9 cellular contexts compared by ENCODE assay signal in genomic region chr1:228173528-228174481, GRCh38. TPM values are rescaled to one million over a fixed set of nuclear protein-coding genes. Genes with fewer than 3 reads are reported as not detected.
DNase-seq lines count a peak whose midpoint lies in the region; ATAC-seq, FAIRE-seq and TF ChIP-seq lines count a peak whose summit lies in the region.
"Not testable (repeated sequence)": the region's sequence is repeated elsewhere in the genome, so short reads cannot be mapped to it uniquely, and the experiment has no call there.
"Had no signal": no experiment of that assay in that cellular context is flagged by ENCODE, and none has a peak within 500 bp of the region (broad histone marks: within the 10 kb centered on the region; RNA-seq: fewer than 3 reads in every experiment).

No MANE protein-coding gene starts in this region.

- not testable (repeated sequence) for H3K4me3 ChIP-seq in GM23338, GM12878, upper lobe of right lung

- not testable (repeated sequence) for H3K9me3 ChIP-seq in GM12878 (replicated peaks; ENCODE audit: control insufficient read depth, insufficient read depth, low read length); upper lobe of right lung

- H3K36me3 ChIP-seq in GM23338 (ENCODE audit: insufficient read depth); GM12878 (ENCODE audit: control insufficient read depth in 2 of 2, insufficient read depth in 2 of 2, low read length in 1 of 2); upper lobe of right lung: not testable (repeated sequence)

- H3K4me2 ChIP-seq in GM23338; GM12878 (ENCODE audit: control insufficient read depth, insufficient read depth): not testable (repeated sequence)

- in situ Hi-C loops in GM12878 (cut with MboI): loop anchor here (5.0 kb wide), 1 partner anchor 37 kb away; no protein-coding TSS in a partner anchor

- H3K9me2 ChIP-seq in GM23338 (ENCODE audit: insufficient read depth): not testable (repeated sequence)

- not testable (repeated sequence) for H3K79me2 ChIP-seq in GM23338 (replicated peaks; ENCODE audit: insufficient read depth); GM12878 (ENCODE audit: control insufficient read depth, insufficient read depth, low read length)

- not testable (repeated sequence) for H3K4me1 ChIP-seq in GM23338 (ENCODE audit: insufficient read depth); GM12878 (ENCODE audit: control insufficient read depth, insufficient read depth, low read length); upper lobe of right lung

- intact Hi-C loops in activated CD4-positive, alpha-beta memory T cell treated with anti-CD3 and anti-CD28 coated beads for 36 hours (cut with micrococcal nuclease); GM12878 (cut with micrococcal nuclease; ENCODE audit: unreplicated experiment); Right ventricle myocardium superior (cut with DNase I); natural killer cell (cut with micrococcal nuclease); upper lobe of right lung (cut with DNase I): not testable (repeated sequence)

- WGBS in GM12878 (ENCODE audit: insufficient coverage, insufficient replicate concordance, low lambda C conversion rate, missing lambda C conversion rate): 89% methylated on average over 27 of the region's 69 CpGs

- TF ChIP-seq RAD21 in GM12878 (IDR thresholded peaks at IDR 0.05; ENCODE audit: insufficient read depth, low read depth, low read length): not testable (repeated sequence)

- not testable (repeated sequence) for H3K4me3 Mint-ChIP-seq in GM23338; activated CD4-positive, alpha-beta memory T cell treated with anti-CD3 and anti-CD28 coated beads for 36 hours; natural killer cell

- not testable (repeated sequence) for H4K20me1 ChIP-seq in GM23338 (replicated peaks; ENCODE audit: insufficient read depth); GM12878 (ENCODE audit: control insufficient read depth, insufficient read depth)

- not testable (repeated sequence) for TF ChIP-seq EP300 in GM12878 (IDR thresholded peaks at IDR 0.05; ENCODE audit: borderline replicate concordance in 1 of 2, control insufficient read depth in 1 of 2, low read depth in 2 of 2, low read length in 2 of 2)

- SMC1A ChIA-PET in GM12878 (lab: Charles Lee; ENCODE audit: uncharacterized antibody, unreplicated experiment): not testable (repeated sequence)

- H3K27ac ChIP-seq in GM23338 (ENCODE audit: low read depth); GM12878 (ENCODE audit: control insufficient read depth, insufficient read depth); upper lobe of right lung: not testable (repeated sequence)

- not testable (repeated sequence) for H2AFZ ChIP-seq in GM23338; GM12878 (ENCODE audit: control insufficient read depth, low read depth, low read length)

- POLR2A ChIA-PET in activated CD4-positive, alpha-beta memory T cell treated with anti-CD3 and anti-CD28 coated beads for 36 hours (lab: Charles Lee): interaction anchor here (1.2 to 1.3 kb wide), 2 partner anchors 8 to 102 kb away, joined by 3 to 4 read pairs; partner anchors contain the start of gene IBA57
- POLR2A ChIA-PET in GM12878 (lab: Charles Lee): not testable (repeated sequence)

- not testable (repeated sequence) for H3K27ac Mint-ChIP-seq in GM23338; activated CD4-positive, alpha-beta memory T cell treated with anti-CD3 and anti-CD28 coated beads for 36 hours
- H3K27ac Mint-ChIP-seq in natural killer cell: peak overlapping the region in 1 of 2 donors; percentile 44

- H3K4me1 Mint-ChIP-seq in GM23338; activated CD4-positive, alpha-beta memory T cell treated with anti-CD3 and anti-CD28 coated beads for 36 hours (ENCODE audit: low read depth): not testable (repeated sequence)
- H3K4me1 Mint-ChIP-seq in natural killer cell: peaks cover 20 to 32% of the 10 kb centered on the region in 2 donors

- ATAC-seq in GM23338 (peak; percentile 73), GM12878 (peak; percentile 34), natural killer cell (peak in 2 of 3 donors; percentile 38 to 61), upper lobe of right lung (peak; percentile 5)
- ATAC-seq in Right ventricle myocardium superior (ENCODE audit: poor library complexity): not testable (repeated sequence)

- TF ChIP-seq POLR2A in GM12878 (IDR thresholded peaks at IDR 0.05; ENCODE audit: low read depth, low read length): not testable (repeated sequence)

- not testable (repeated sequence) for BruUV-seq in GM12878 (replicated peaks; lab: Mats Ljungman, UMichigan)

- RAD21 ChIA-PET in GM12878 (lab: Charles Lee; ENCODE audit: unreplicated experiment): not testable (repeated sequence)

- H3K36me3 Mint-ChIP-seq in GM23338 (ENCODE audit: low read depth); activated CD4-positive, alpha-beta memory T cell treated with anti-CD3 and anti-CD28 coated beads for 36 hours; natural killer cell: not testable (repeated sequence)

- FAIRE-seq in GM12878 (lab: Jason Lieb, UNC): not testable (repeated sequence)

- DNase-seq in GM23338 (ENCODE audit: low spot score): peak; percentile 39
- peak; percentile 90 for DNase-seq in NCI-H146 (lab: John Stamatoyannopoulos, UW)
- peak; percentile 29 to 58 for DNase-seq in SHP77 (lab: John Stamatoyannopoulos, UW)
- peak; percentile 41 for DNase-seq in activated CD4-positive, alpha-beta memory T cell treated with anti-CD3 and anti-CD28 coated beads for 36 hours
- DNase-seq in GM12878 (ENCODE audit: low read depth, low spot score); upper lobe of right lung: not testable (repeated sequence)
- peak; percentile 44 for DNase-seq in Right ventricle myocardium superior
- DNase-seq in natural killer cell: peak; percentile 49

- H3K27me3 ChIP-seq in GM23338 (ENCODE audit: insufficient read depth); GM12878 (replicated peaks in 1 of 2; ENCODE audit: control insufficient read depth in 2 of 2, insufficient read depth in 2 of 2, low read length in 1 of 2); upper lobe of right lung: not testable (repeated sequence)

- H3F3A ChIP-seq in GM23338 (replicated peaks; ENCODE audit: low read depth): not testable (repeated sequence)

- H3K9me3 Mint-ChIP-seq in GM23338; activated CD4-positive, alpha-beta memory T cell treated with anti-CD3 and anti-CD28 coated beads for 36 hours; natural killer cell: not testable (repeated sequence)

- not testable (repeated sequence) for H3K27me3 Mint-ChIP-seq in GM23338 (ENCODE audit: insufficient read depth, low read depth, poor library complexity); activated CD4-positive, alpha-beta memory T cell treated with anti-CD3 and anti-CD28 coated beads for 36 hours; natural killer cell (ENCODE audit: low read depth in 2 of 2)

- CTCF ChIA-PET in activated CD4-positive, alpha-beta memory T cell treated with anti-CD3 and anti-CD28 coated beads for 36 hours (lab: Charles Lee): interaction anchor here (0.5 to 1.4 kb wide), 3 partner anchors 9 to 298 kb away, joined by 3 to 8 read pairs (median 3); partner anchors contain the start of gene IBA57
- CTCF ChIA-PET in GM12878 (lab: Yijun Ruan, JAX): not testable (repeated sequence)

- not testable (repeated sequence) for TF ChIP-seq CTCF in GM23338 (conservative IDR thresholded peaks at IDR 0.05; ENCODE audit: low read depth in 2 of 2); GM12878 (IDR thresholded peaks at IDR 0.05 in 2 of 3, conservative IDR thresholded peaks at IDR 0.05 in 1 of 3; ENCODE audit: control insufficient read depth in 2 of 3, extremely low read depth in 1 of 3, insufficient read depth in 1 of 3, low read depth in 3 of 3, low read length in 3 of 3); natural killer cell (IDR thresholded peaks at IDR 0.05); upper lobe of right lung (IDR thresholded peaks at IDR 0.05)

- not testable (repeated sequence) for H3K9ac ChIP-seq in GM12878 (ENCODE audit: control insufficient read depth, insufficient read depth, low read length)

RNA-seq across cellular contexts. Expression of gene IBA57, which starts 8.2 kb away (rescaled TPM):
- 7.3 and 10.3 TPM in 2 replicates for total RNA-seq in GM23338 (2014; rRNA removed; shearing (Covaris generic))
- polyA plus RNA-seq in GM23338 (2016; fragmentation: Nextera tagmentation; extraction: Ambion mirVana) (1.1 TPM in 2 replicates), GM12878 (2011; rRNA removed) (1.4 and 2.9 TPM in 2 replicates), GM12878 (2014; fragmentation: Illumina TruSeq; extraction: Trizol) (1.2 and 1.3 TPM in 2 replicates), GM12878 (2014; fragmentation: Nextera tagmentation; extraction: Ambion mirVana) (under 1 TPM; 0.51 to 0.60 TPM), GM12878 (2014; rRNA removed) (4.6 and 6.7 TPM in 2 replicates), GM12878 (2016; fragmentation: Nextera tagmentation; extraction: Ambion mirVana) (1 to 10 TPM; 6.0 to 8.6 TPM)
- 1 to 10 TPM; 3.8 to 4.8 TPM for total RNA-seq in activated CD4-positive, alpha-beta memory T cell treated with anti-CD3 and anti-CD28 coated beads for 36 hours
- total RNA-seq in GM12878 (2013; cell fraction: nucleolus; rRNA removed): 3.6 and 5.1 TPM in 2 replicates
- total RNA-seq in GM12878 (2014; rRNA removed) (6.0 and 6.9 TPM in 2 replicates), GM12878 (2014; rRNA removed; fragmentation: Illumina TruSeq; extraction: Trizol) (1.3 and 1.5 TPM in 2 replicates), GM12878 (2021) (6.9 and 8.5 TPM in 2 replicates), Right ventricle myocardium superior (14.8 TPM), natural killer cell (10 to 100 TPM; 13.3 to 14.1 (median 13.8) TPM), upper lobe of right lung (13.0 TPM)
- polyA plus RNA-seq in GM12878 (2011; ENCODE audit: low read depth): 2.1 TPM
- 3.5 and 8.3 TPM in 2 replicates for polyA plus RNA-seq in GM12878 (2011; cell fraction: cytosol; rRNA removed)
- 5.4 and 7.1 TPM in 2 replicates for polyA plus RNA-seq in GM12878 (2011; cell fraction: nucleus; rRNA removed)
- polyA plus RNA-seq in GM12878 (2012): 2.0 and 3.3 TPM in 2 replicates
- 2.0 and 5.2 TPM in 2 replicates for polyA minus RNA-seq in GM12878 (2011; rRNA and poly(A)+ RNA removed)
- 0.83 and 2.3 TPM in 2 replicates for polyA minus RNA-seq in GM12878 (2011; cell fraction: cytosol; rRNA and poly(A)+ RNA removed)
- 1.8 and 3.3 TPM in 2 replicates for polyA minus RNA-seq in GM12878 (2011; cell fraction: nucleus; rRNA and poly(A)+ RNA removed)

RNA-seq across cellular contexts. Expression of gene GJC2, which starts 24.1 kb away (rescaled TPM):
- total RNA-seq in GM23338 (2014; rRNA removed; shearing (Covaris generic)): 0.58 and 1.2 TPM in 2 replicates
- 0.15 and 0.23 TPM in 2 replicates for polyA plus RNA-seq in GM23338 (2016; fragmentation: Nextera tagmentation; extraction: Ambion mirVana)
- under 1 TPM; 0.41 to 0.57 TPM for total RNA-seq in activated CD4-positive, alpha-beta memory T cell treated with anti-CD3 and anti-CD28 coated beads for 36 hours
- 0.27 and 0.65 TPM in 2 replicates for total RNA-seq in GM12878 (2013; cell fraction: nucleolus; rRNA removed)
- 0.06 and 0.11 TPM in 2 replicates for total RNA-seq in GM12878 (2014; rRNA removed)
- 0.09 TPM in 2 replicates for total RNA-seq in GM12878 (2014; rRNA removed; fragmentation: Illumina TruSeq; extraction: Trizol)
- total RNA-seq in GM12878 (2021): 0.44 TPM in 1 of 2 replicates, not detected in the other
- not detected for polyA plus RNA-seq in GM12878 (2011; ENCODE audit: low read depth)
- polyA plus RNA-seq in GM12878 (2011; rRNA removed): 0.03 and 0.04 TPM in 2 replicates
- polyA plus RNA-seq in GM12878 (2011; cell fraction: cytosol; rRNA removed): 0.06 and 0.07 TPM in 2 replicates
- 0.24 and 0.51 TPM in 2 replicates for polyA plus RNA-seq in GM12878 (2011; cell fraction: nucleus; rRNA removed)
- 0.15 and 0.22 TPM in 2 replicates for polyA plus RNA-seq in GM12878 (2012)
- polyA plus RNA-seq in GM12878 (2014; fragmentation: Illumina TruSeq; extraction: Trizol): 0.04 TPM in 1 of 2 replicates, not detected in the other
- polyA plus RNA-seq in GM12878 (2014; fragmentation: Nextera tagmentation; extraction: Ambion mirVana): not detected
- polyA plus RNA-seq in GM12878 (2014; rRNA removed): 0.26 and 0.32 TPM in 2 replicates
- not detected for polyA plus RNA-seq in GM12878 (2016; fragmentation: Nextera tagmentation; extraction: Ambion mirVana)
- 0.21 TPM in 1 of 2 replicates, not detected in the other for polyA minus RNA-seq in GM12878 (2011; rRNA and poly(A)+ RNA removed)
- polyA minus RNA-seq in GM12878 (2011; cell fraction: cytosol; rRNA and poly(A)+ RNA removed): not detected in 2 replicates
- polyA minus RNA-seq in GM12878 (2011; cell fraction: nucleus; rRNA and poly(A)+ RNA removed): 0.24 and 0.96 TPM in 2 replicates
- total RNA-seq in Right ventricle myocardium superior: 1.6 TPM
- total RNA-seq in natural killer cell: 1 to 10 TPM; 1.0 to 2.2 (median 1.7) TPM
- 6.9 TPM for total RNA-seq in upper lobe of right lung
- polyA plus RNA-seq: CD8-positive, alpha-beta memory T cell had no signal

RNA-seq across cellular contexts. Expression of gene GUK1, which starts 33.7 kb away (rescaled TPM):
- total RNA-seq in GM23338 (2014; rRNA removed; shearing (Covaris generic)): 84.0 and 87.5 TPM in 2 replicates
- polyA plus RNA-seq in GM23338 (2016; fragmentation: Nextera tagmentation; extraction: Ambion mirVana) (104 and 121 TPM in 2 replicates), GM12878 (2011; rRNA removed) (107 and 224 TPM in 2 replicates), GM12878 (2014; fragmentation: Illumina TruSeq; extraction: Trizol) (4.2 and 28.9 TPM in 2 replicates), GM12878 (2014; fragmentation: Nextera tagmentation; extraction: Ambion mirVana) (10 to 100 TPM in 1 of 2 experiments, 1 to 10 TPM in 1; 6.3 to 39.2 TPM), GM12878 (2014; rRNA removed) (227 and 264 TPM in 2 replicates), GM12878 (2016; fragmentation: Nextera tagmentation; extraction: Ambion mirVana) (100 to 1,000 TPM; 349 to 357 TPM)
- total RNA-seq in activated CD4-positive, alpha-beta memory T cell treated with anti-CD3 and anti-CD28 coated beads for 36 hours: 100 to 1,000 TPM; 229 to 239 TPM
- total RNA-seq in GM12878 (2013; cell fraction: nucleolus; rRNA removed): 142 and 146 TPM in 2 replicates
- total RNA-seq in GM12878 (2014; rRNA removed) (214 and 235 TPM in 2 replicates), GM12878 (2014; rRNA removed; fragmentation: Illumina TruSeq; extraction: Trizol) (82.0 and 98.3 TPM in 2 replicates), GM12878 (2021) (183 and 195 TPM in 2 replicates), Right ventricle myocardium superior (143 TPM), natural killer cell (100 to 1,000 TPM; 292 to 313 (median 308) TPM), upper lobe of right lung (203 TPM)
- polyA plus RNA-seq in GM12878 (2011; ENCODE audit: low read depth): 101 TPM
- 381 and 606 TPM in 2 replicates for polyA plus RNA-seq in GM12878 (2011; cell fraction: cytosol; rRNA removed)
- polyA plus RNA-seq in GM12878 (2011; cell fraction: nucleus; rRNA removed): 634 and 756 TPM in 2 replicates
- 190 and 243 TPM in 2 replicates for polyA plus RNA-seq in GM12878 (2012)
- 103 and 217 TPM in 2 replicates for polyA minus RNA-seq in GM12878 (2011; rRNA and poly(A)+ RNA removed)
- 59.5 and 69.8 TPM in 2 replicates for polyA minus RNA-seq in GM12878 (2011; cell fraction: cytosol; rRNA and poly(A)+ RNA removed)
- polyA minus RNA-seq in GM12878 (2011; cell fraction: nucleus; rRNA and poly(A)+ RNA removed): 116 and 141 TPM in 2 replicates

RNA-seq across cellular contexts. Expression of gene OBSCN, which starts 34.0 kb away (rescaled TPM):
- total RNA-seq in GM23338 (2014; rRNA removed; shearing (Covaris generic)): 21.5 and 38.5 TPM in 2 replicates
- 8.4 and 9.6 TPM in 2 replicates for polyA plus RNA-seq in GM23338 (2016; fragmentation: Nextera tagmentation; extraction: Ambion mirVana)
- total RNA-seq in activated CD4-positive, alpha-beta memory T cell treated with anti-CD3 and anti-CD28 coated beads for 36 hours: 10 to 100 TPM; 14.3 to 14.9 TPM
- total RNA-seq in GM12878 (2013; cell fraction: nucleolus; rRNA removed): 4.8 and 6.7 TPM in 2 replicates
- 0.11 and 0.34 TPM in 2 replicates for total RNA-seq in GM12878 (2014; rRNA removed)
- total RNA-seq in GM12878 (2014; rRNA removed; fragmentation: Illumina TruSeq; extraction: Trizol): 0.04 and 0.05 TPM in 2 replicates
- total RNA-seq in GM12878 (2021): 0.11 and 0.36 TPM in 2 replicates
- polyA plus RNA-seq in GM12878 (2011; ENCODE audit: low read depth): 0.04 TPM
- polyA plus RNA-seq in GM12878 (2011; rRNA removed): 0.07 and 0.18 TPM in 2 replicates
- polyA plus RNA-seq in GM12878 (2011; cell fraction: cytosol; rRNA removed): 0.48 and 0.49 TPM in 2 replicates
- polyA plus RNA-seq in GM12878 (2011; cell fraction: nucleus; rRNA removed): 1.3 and 2.0 TPM in 2 replicates
- 0.18 and 1.00 TPM in 2 replicates for polyA plus RNA-seq in GM12878 (2012)
- 0.03 TPM in 1 of 2 replicates, not detected in the other for polyA plus RNA-seq in GM12878 (2014; fragmentation: Illumina TruSeq; extraction: Trizol)
- not detected for polyA plus RNA-seq in GM12878 (2014; fragmentation: Nextera tagmentation; extraction: Ambion mirVana)
- polyA plus RNA-seq in GM12878 (2014; rRNA removed): 0.01 and 0.30 TPM in 2 replicates
- polyA plus RNA-seq in GM12878 (2016; fragmentation: Nextera tagmentation; extraction: Ambion mirVana): under 1 TPM; 0.06 to 0.09 TPM
- 0.37 and 0.93 TPM in 2 replicates for polyA minus RNA-seq in GM12878 (2011; rRNA and poly(A)+ RNA removed)
- 0.21 and 0.27 TPM in 2 replicates for polyA minus RNA-seq in GM12878 (2011; cell fraction: cytosol; rRNA and poly(A)+ RNA removed)
- polyA minus RNA-seq in GM12878 (2011; cell fraction: nucleus; rRNA and poly(A)+ RNA removed): 0.48 and 0.86 TPM in 2 replicates
- 316 TPM for total RNA-seq in Right ventricle myocardium superior
- 10 to 100 TPM in 2 of 3 donors, 1 to 10 TPM in 1; 9.6 to 30.0 (median 14.3) TPM for total RNA-seq in natural killer cell
- total RNA-seq in upper lobe of right lung: 39.4 TPM
